Comparison of ENCODE assay signal across 1 cellular context in genomic region chr19:50007947-50008346, GRCh38.
TF ChIP-seq lines count a peak whose summit lies in the region.

No MANE protein-coding gene starts in this region.

TF ChIP-seq in K562, 482 proteins besides CTCF, POLR2A, EP300 and RAD21:
- TF ChIP-seq TAL1 (IDR thresholded peaks at IDR 0.05), result no peak
- peak; percentile 64 for TF ChIP-seq ZFP36 (IDR thresholded peaks at IDR 0.05; ENCODE audit: low read depth, low read length, partially characterized antibody)
